8 cellular contexts compared by ENCODE assay signal in the genomic region with DNA sequence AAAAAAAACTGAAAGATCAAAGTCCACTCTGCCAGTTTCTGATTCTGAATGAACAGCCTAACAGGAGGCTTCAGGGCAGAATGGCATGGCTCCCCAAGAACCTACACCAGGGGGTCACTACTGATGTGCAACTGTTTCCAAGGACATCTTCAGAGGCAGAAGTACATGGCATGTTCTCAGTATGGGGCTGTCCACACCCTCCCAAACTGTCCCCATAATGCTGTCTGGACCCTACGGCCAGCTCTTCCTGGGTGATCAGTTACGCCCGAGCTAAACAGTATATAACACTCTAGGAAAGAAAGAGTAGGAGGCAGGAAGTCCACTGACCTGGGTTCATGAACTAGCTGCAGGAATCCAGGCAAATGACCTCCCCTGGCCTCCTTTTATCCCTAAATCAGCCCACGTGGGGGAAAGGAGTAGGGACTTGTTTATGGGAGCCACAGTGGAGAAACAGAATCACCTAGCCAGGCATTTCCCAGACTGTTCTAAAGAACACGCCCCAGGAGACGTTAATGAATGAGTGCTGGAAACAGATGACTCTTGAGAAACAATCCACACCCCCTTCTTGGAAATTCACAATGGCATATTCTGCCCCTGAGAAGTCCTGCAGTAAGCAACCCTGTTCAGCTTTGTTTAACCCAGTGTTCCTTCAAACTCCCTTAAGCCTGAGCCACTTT. TPM values are rescaled to one million over a fixed set of nuclear protein-coding genes. Genes with fewer than 3 reads are reported as not detected.
A peak's percentile ranks its signal among the peaks of the same experiment; 100 is the strongest.
DNase-seq lines count a peak whose midpoint lies in the region; TF ChIP-seq lines count a peak whose summit lies in the region.

No MANE protein-coding gene starts in this region.

- H3K27ac ChIP-seq in 22Rv1 = peak overlapping the region; percentile 94

- DNase-seq in LHCN-M2 (ENCODE audit: low read depth) (peak; percentile 41), dermis blood vessel endothelial cell (peak; percentile 67), myocyte (ENCODE audit: low read depth) (peak; percentile 46), HEK293T (ENCODE audit: extremely low spot score) (no peak), iPS-NIHi7 (ENCODE audit: extremely low spot score) (no peak), KG1 (lab: John Stamatoyannopoulos, UW) (no peak), NCI-H510A treated with DMSO at 0.1 percent for 48 hours (lab: John Stamatoyannopoulos, UW) (no peak)

- no peak for TF ChIP-seq CTCF in 22Rv1 (IDR thresholded peaks at IDR 0.05)

- CTCF ChIA-PET in HEK293T (lab: Yijun Ruan, JAX) = interaction anchor here (0.6 to 4.3 kb wide), 2 partner anchors 18 to 23 kb away, joined by 6 to 30 read pairs; partner anchors contain the start of genes AAMP and PNKD

- POLR2A ChIA-PET in HEK293T (lab: Yijun Ruan, JAX) = interaction anchor here (1.0 to 1.4 kb wide), 2 partner anchors 14 to 19 kb away, joined by 3 to 4 read pairs; partner anchors contain the start of genes AAMP and PNKD

TF ChIP-seq in HEK293T, 16 proteins besides CTCF, POLR2A, EP300 and RAD21:
- TF ChIP-seq HDGF (IDR thresholded peaks at IDR 0.05; ENCODE audit: borderline replicate concordance) (no peak), ZNF384 (IDR thresholded peaks at IDR 0.05) (no peak), NFRKB (IDR thresholded peaks at IDR 0.05) (no peak), L3MBTL2 (conservative IDR thresholded peaks at IDR 0.05) (no peak), LEF1 (IDR thresholded peaks at IDR 0.05; ENCODE audit: borderline replicate concordance) (no peak), ELF4 (IDR thresholded peaks at IDR 0.05) (no peak), SUZ12 (IDR thresholded peaks at IDR 0.05) (no peak), BHLHE40 (IDR thresholded peaks at IDR 0.05; ENCODE audit: borderline replicate concordance) (no peak), FOXM1 (IDR thresholded peaks at IDR 0.05; ENCODE audit: borderline replicate concordance) (no peak), CTBP1 (IDR thresholded peaks at IDR 0.05; ENCODE audit: borderline replicate concordance) (no peak), TARDBP (IDR thresholded peaks at IDR 0.05) (no peak), FOXA1 (IDR thresholded peaks at IDR 0.05) (no peak), FOXK2 (IDR thresholded peaks at IDR 0.05) (no peak), SP1 (IDR thresholded peaks at IDR 0.05) (no peak), ARNT (IDR thresholded peaks at IDR 0.05) (no peak)
- TF ChIP-seq, protein P1, sequence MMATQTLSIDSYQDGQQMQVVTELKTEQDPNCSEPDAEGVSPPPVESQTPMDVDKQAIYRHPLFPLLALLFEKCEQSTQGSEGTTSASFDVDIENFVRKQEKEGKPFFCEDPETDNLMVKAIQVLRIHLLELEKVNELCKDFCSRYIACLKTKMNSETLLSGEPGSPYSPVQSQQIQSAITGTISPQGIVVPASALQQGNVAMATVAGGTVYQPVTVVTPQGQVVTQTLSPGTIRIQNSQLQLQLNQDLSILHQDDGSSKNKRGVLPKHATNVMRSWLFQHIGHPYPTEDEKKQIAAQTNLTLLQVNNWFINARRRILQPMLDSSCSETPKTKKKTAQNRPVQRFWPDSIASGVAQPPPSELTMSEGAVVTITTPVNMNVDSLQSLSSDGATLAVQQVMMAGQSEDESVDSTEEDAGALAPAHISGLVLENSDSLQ (IDR thresholded peaks at IDR 0.05) = no peak

RNA-seq across cellular contexts. Expression of gene TMBIM1, which starts 2.5 kb away (rescaled TPM):
- total RNA-seq in LHCN-M2 (2014; rRNA removed) = 148 and 158 TPM in 2 replicates
- polyA plus RNA-seq in LHCN-M2 (2012) = 192 TPM
- total RNA-seq in dermis blood vessel endothelial cell = 134 and 157 TPM in 2 replicates
- total RNA-seq in myocyte = 198 and 212 TPM in 2 replicates
- polyA plus RNA-seq in myocyte (2012) = 195 TPM

RNA-seq across cellular contexts. Expression of gene PNKD, which starts 19.5 kb away (rescaled TPM):
- total RNA-seq in LHCN-M2 (2014; rRNA removed) = 39.6 and 54.2 TPM in 2 replicates
- polyA plus RNA-seq in LHCN-M2 (2012) = 117 TPM
- 26.5 and 50.2 TPM in 2 replicates for total RNA-seq in dermis blood vessel endothelial cell
- 30.6 and 37.8 TPM in 2 replicates for total RNA-seq in myocyte
- polyA plus RNA-seq in myocyte (2012) = 82.9 TPM

RNA-seq across cellular contexts. Expression of gene AAMP, which starts 19.8 kb away (rescaled TPM):
- 168 and 170 TPM in 2 replicates for total RNA-seq in LHCN-M2 (2014; rRNA removed)
- 96.2 TPM for polyA plus RNA-seq in LHCN-M2 (2012)
- total RNA-seq in dermis blood vessel endothelial cell = 162 and 185 TPM in 2 replicates
- total RNA-seq in myocyte = 173 and 198 TPM in 2 replicates
- 108 TPM for polyA plus RNA-seq in myocyte (2012)

RNA-seq across cellular contexts. Expression of gene GPBAR1, which starts 29.0 kb away (rescaled TPM):
- total RNA-seq in LHCN-M2 (2014; rRNA removed) = 0.06 TPM in 1 of 2 replicates, not detected in the other
- 0.07 TPM for polyA plus RNA-seq in LHCN-M2 (2012)
- total RNA-seq in dermis blood vessel endothelial cell = not detected in 2 replicates
- 0.57 and 1.1 TPM in 2 replicates for total RNA-seq in myocyte
- polyA plus RNA-seq in myocyte (2012) = 0.69 TPM

Comparison
In these comparisons a context has a peak if more than half of its experiments do, and no peak if none do; other contexts are left out.
1. DNase-seq: peak in LHCN-M2 (single experiment), dermis blood vessel endothelial cell (single experiment) and myocyte (single experiment); none in HEK293T (single experiment), iPS-NIHi7 (single experiment), KG1 (single experiment) and NCI-H510A treated with DMSO at 0.1 percent for 48 hours (single experiment).